ENCODE assay signal across 9 cellular contexts in the genomic region with DNA sequence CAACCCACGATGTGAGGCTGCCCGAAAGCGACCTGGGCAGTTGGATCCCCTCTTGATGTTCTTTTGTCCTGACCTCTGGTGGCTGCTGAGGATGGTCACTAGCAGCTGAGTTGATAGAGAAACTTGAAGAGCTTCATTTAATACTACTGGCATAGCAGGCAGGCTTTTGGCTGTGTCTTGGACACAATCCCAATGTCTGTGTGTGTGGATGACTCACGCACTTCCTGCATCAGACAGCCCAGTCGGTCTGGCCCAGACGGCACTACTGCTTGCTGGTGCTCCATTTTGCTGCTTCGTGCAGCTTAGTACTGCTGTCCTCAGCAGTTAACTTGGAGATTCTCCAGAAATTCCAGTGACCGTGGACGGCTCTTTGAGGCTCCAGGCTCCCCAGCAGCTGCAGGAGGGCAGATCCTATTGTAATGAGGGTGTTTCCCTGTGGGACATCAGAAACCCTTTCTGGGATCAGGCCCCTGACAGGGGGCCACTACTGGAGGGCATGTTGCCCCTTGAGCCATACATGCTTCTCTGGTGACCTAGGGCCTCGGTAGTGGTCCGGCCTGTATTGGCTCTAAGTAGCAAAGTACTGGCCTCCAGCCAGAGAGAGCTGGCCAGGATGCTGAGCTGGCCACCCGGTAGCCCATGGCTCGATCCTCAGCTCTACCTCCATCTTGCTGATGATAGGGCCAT. TPM values are rescaled to one million over a fixed set of nuclear protein-coding genes. Genes with fewer than 3 reads are reported as not detected.
DNase-seq lines count a peak whose midpoint lies in the region; ATAC-seq, FAIRE-seq and TF ChIP-seq lines count a peak whose summit lies in the region.
"Had no signal": no experiment of that assay in that cellular context is flagged by ENCODE, and none has a peak within 500 bp of the region (broad histone marks: within the 10 kb centered on the region; RNA-seq: fewer than 3 reads in every experiment).

No MANE protein-coding gene starts in this region.

- H3K27me3 ChIP-seq in adrenal gland: no peaks in the 10 kb centered on the region
- no peaks in the 10 kb centered on the region for H3K27me3 ChIP-seq in hepatocyte
- H3K27me3 ChIP-seq in stomach: no peaks in the 10 kb centered on the region
- no peaks in the 10 kb centered on the region for H3K27me3 ChIP-seq in Caco-2 (replicated peaks; ENCODE audit: control insufficient read depth, insufficient read depth, low read length)

- H3K27ac ChIP-seq in adrenal gland: peak overlapping the region; percentile 79 to 94 (median 86)
- H3K27ac ChIP-seq in hepatocyte: no peak overlapping the region
- H3K27ac ChIP-seq in stomach: peak overlapping the region in 4 of 5 donors; percentile 43 to 68 (median 64)

- no peak overlapping the region for H3K4me3 Mint-ChIP-seq in Caco-2 (ENCODE audit: unreplicated experiment)
- H3K4me3 Mint-ChIP-seq: natural killer cell treated with Interleukin-12 subunit alpha and Interleukin-12 subunit beta and Interleukin-15 and Interleukin-18, amount 100 ng/mL, for 72 hours had no signal

- peak; percentile 80 for DNase-seq in HS-5 (ENCODE audit: low read depth)
- DNase-seq in adrenal gland: peak; percentile 79 to 97 (median 95)
- DNase-seq in hepatocyte (ENCODE audit: low spot score): peak; percentile 50
- DNase-seq in stomach: peak; percentile 39
- DNase-seq in Caco-2: no peak
- DNase-seq in D721Med (ENCODE audit: insufficient read length, low spot score): no peak
- DNase-seq in activated CD4-positive, alpha-beta T cell treated with anti-CD3 and anti-CD28 coated beads, Interleukin-2, amount 50 U/mL, for 48 hours: no peak

- peaks cover 15 to 19% of the 10 kb centered on the region in 2 donors for H3K4me1 ChIP-seq in adrenal gland (replicated peaks in 1 of 2)
- no peaks in the 10 kb centered on the region for H3K4me1 ChIP-seq in hepatocyte (ENCODE audit: insufficient read depth)
- H3K4me1 ChIP-seq in stomach: peaks cover 0 to 16% (median 0%) of the 10 kb centered on the region in 4 donors
- no peaks in the 10 kb centered on the region for H3K4me1 ChIP-seq in Caco-2

- no peak overlapping the region for H2AFZ ChIP-seq in hepatocyte

- H3K9me3 ChIP-seq in adrenal gland (replicated peaks in 1 of 3) (no peaks in the 10 kb centered on the region), hepatocyte (ENCODE audit: low read depth) (no peaks in the 10 kb centered on the region), stomach (peaks cover 0 to 6% (median 0%) of the 10 kb centered on the region in 4 donors), Caco-2 (peaks cover 26% of the 10 kb centered on the region)

- intact Hi-C loops in adrenal gland (cut with DNase I): no loop called here
- intact Hi-C loops in stomach (cut with DNase I; ENCODE audit: low total_unique reads): no loop called here
- intact Hi-C loops in Caco-2 (cut with micrococcal nuclease; ENCODE audit: unreplicated experiment): no loop called here

- H4K20me1 ChIP-seq in hepatocyte (ENCODE audit: insufficient read depth, poor library complexity, severe bottlenecking): no peaks in the 10 kb centered on the region

- TF ChIP-seq CTCF in adrenal gland (IDR thresholded peaks at IDR 0.05) (peak in 4 of 6 experiments; percentile 13 to 43 (median 26)), hepatocyte (IDR thresholded peaks at IDR 0.05; ENCODE audit: poor library complexity) (no peak), stomach (IDR thresholded peaks at IDR 0.05) (no peak), Caco-2 (IDR thresholded peaks at IDR 0.05; ENCODE audit: insufficient read depth in 1 of 2, low read depth in 1 of 2, low read length in 1 of 2, severe bottlenecking in 1 of 2, unreplicated experiment in 1 of 2) (no peak), D721Med (IDR thresholded peaks at IDR 0.05; ENCODE audit: insufficient read depth, missing control alignments) (no peak)

- no peaks in the 10 kb centered on the region for H3K9me2 ChIP-seq in hepatocyte (replicated peaks; ENCODE audit: insufficient read depth)

- no peak for ATAC-seq in HG02678 (IDR thresholded peaks at IDR 0.05; ENCODE audit: unreplicated experiment)

- peak in 1 of 2 donors; percentile 60 for TF ChIP-seq POLR2A in adrenal gland (IDR thresholded peaks at IDR 0.05)
- no peak for TF ChIP-seq POLR2A in stomach (IDR thresholded peaks at IDR 0.05)

- POLR2A ChIA-PET in Caco-2 (lab: Charles Lee): no interaction called here

- no peak overlapping the region for H3K27ac Mint-ChIP-seq in Caco-2 (ENCODE audit: unreplicated experiment)
- H3K27ac Mint-ChIP-seq: natural killer cell treated with Interleukin-12 subunit alpha and Interleukin-12 subunit beta and Interleukin-15 and Interleukin-18, amount 100 ng/mL, for 72 hours had no signal

- H3K36me3 Mint-ChIP-seq in Caco-2 (ENCODE audit: insufficient read depth, unreplicated experiment): no peaks in the 10 kb centered on the region
- H3K36me3 Mint-ChIP-seq: natural killer cell treated with Interleukin-12 subunit alpha and Interleukin-12 subunit beta and Interleukin-15 and Interleukin-18, amount 100 ng/mL, for 72 hours had no signal

- peaks cover 54% of the 10 kb centered on the region for H3K9me3 Mint-ChIP-seq in Caco-2 (ENCODE audit: unreplicated experiment)

- CTCF ChIA-PET in Caco-2 (lab: Charles Lee): no interaction called here

- WGBS in adrenal gland, 4 donors: 27 to 39% (median 33%) methylated on average over 6 to 13 of the region's 13 CpGs
- 83% methylated on average over 13 of the region's 13 CpGs for WGBS in hepatocyte (ENCODE audit: low lambda C conversion rate, missing lambda C conversion rate)
- 57 to 76% (median 62%) methylated on average over 11 to 13 of the region's 13 CpGs for WGBS in stomach, 5 donors

- TF ChIP-seq EP300 in stomach (IDR thresholded peaks at IDR 0.05): no peak

- H3K4me3 ChIP-seq in adrenal gland: peak overlapping the region in 1 of 4 donors; percentile 25
- no peak overlapping the region for H3K4me3 ChIP-seq in hepatocyte
- no peak overlapping the region for H3K4me3 ChIP-seq in stomach
- no peak overlapping the region for H3K4me3 ChIP-seq in Caco-2 (ENCODE audit: low read depth, low read length)

- H3K36me3 ChIP-seq in adrenal gland (replicated peaks in 1 of 2) (no peaks in the 10 kb centered on the region), hepatocyte (replicated peaks; ENCODE audit: insufficient read depth, low read depth) (no peaks in the 10 kb centered on the region), stomach (no peaks in the 10 kb centered on the region), Caco-2 (ENCODE audit: control insufficient read depth, insufficient read depth, low read length) (no peaks in the 10 kb centered on the region)

- no peaks in the 10 kb centered on the region for H3K27me3 Mint-ChIP-seq in Caco-2 (ENCODE audit: insufficient read depth, unreplicated experiment)

- BruUV-seq in Caco-2 (replicated peaks; lab: Mats Ljungman, UMichigan): no TSS peak

- H3K4me2 ChIP-seq in hepatocyte: no peak overlapping the region

- H3K79me2 ChIP-seq in hepatocyte: no peaks in the 10 kb centered on the region

- H3K4me1 Mint-ChIP-seq in Caco-2 (ENCODE audit: low read depth, unreplicated experiment): no peaks in the 10 kb centered on the region

- no peak for FAIRE-seq in D721Med (lab: Jason Lieb, UNC)

RNA-seq across cellular contexts. Expression of a gene that starts 4.5 kb away (rescaled TPM):
- total RNA-seq in adrenal gland (10 to 100 TPM in 7 of 8 donors, 1 to 10 TPM in 1; 5.0 to 33.8 (median 24.6) TPM), hepatocyte (not detected in 2 replicates), stomach (1 to 10 TPM in 3 of 5 donors, not detected in 2; 1.6 to 7.0 (median 3.1) TPM), Caco-2 (2022) (not detected in 2 replicates)
- polyA plus RNA-seq in adrenal gland (10 to 100 TPM in 1 of 3 donors, 1 to 10 TPM in 2; 4.3 to 16.1 (median 5.1) TPM), hepatocyte (not detected in 2 replicates), stomach (1 to 10 TPM in 2 of 3 donors, under 1 TPM in 1; 0.58 to 2.7 (median 2.3) TPM)
- total RNA-seq: natural killer cell treated with Interleukin-12 subunit alpha and Interleukin-12 subunit beta and Interleukin-15 and Interleukin-18, amount 100 ng/mL, for 72 hours had no signal

RNA-seq across cellular contexts. Expression of a gene that starts 38.5 kb away (rescaled TPM):
- total RNA-seq in adrenal gland: 1 to 10 TPM in 6 of 8 donors, under 1 TPM in 1, not detected in 1; 0.50 to 5.5 (median 3.2) TPM
- under 1 TPM; 0.24 to 0.97 (median 0.27) TPM for polyA plus RNA-seq in adrenal gland
- total RNA-seq in hepatocyte: not detected in 2 replicates
- polyA plus RNA-seq in hepatocyte: not detected in 2 replicates
- 1 to 10 TPM in 2 of 5 donors, under 1 TPM in 1, not detected in 2; 0.58 to 1.7 (median 1.3) TPM for total RNA-seq in stomach
- 1 to 10 TPM in 2 of 3 donors, under 1 TPM in 1; 0.48 to 2.9 (median 1.4) TPM for polyA plus RNA-seq in stomach
- total RNA-seq in Caco-2 (2022): not detected in 2 replicates

RNA-seq across cellular contexts. Expression of a gene that starts 47.8 kb away (rescaled TPM):
- total RNA-seq in adrenal gland (10 to 100 TPM in 6 of 8 donors, 1 to 10 TPM in 1, under 1 TPM in 1; 0.85 to 31.1 (median 20.4) TPM), hepatocyte (0.24 and 0.53 TPM in 2 replicates), stomach (10 to 100 TPM in 1 of 5 donors, 1 to 10 TPM in 3, not detected in 1; 7.0 to 10.5 (median 8.5) TPM), Caco-2 (2022) (not detected in 2 replicates)
- polyA plus RNA-seq in adrenal gland (10 to 100 TPM in 1 of 3 donors, 1 to 10 TPM in 2; 1.6 to 13.0 (median 2.3) TPM), hepatocyte (1.7 and 2.6 TPM in 2 replicates), stomach (1 to 10 TPM; 1.7 to 7.5 (median 1.8) TPM)

Comparison
In these comparisons a context has a peak if more than half of its experiments do, and no peak if none do; other contexts are left out.
1. DNase-seq: peak in HS-5 (single experiment), adrenal gland (7 of 7), hepatocyte (single experiment) and stomach (single experiment); none in Caco-2 (0 of 2), D721Med (single experiment) and activated CD4-positive, alpha-beta T cell treated with anti-CD3 and anti-CD28 coated beads, Interleukin-2, amount 50 U/mL, for 48 hours (0 of 2).
2. CTCF ChIP-seq: peak in adrenal gland (4 of 6); none in hepatocyte (single experiment), stomach (0 of 7), Caco-2 (0 of 2) and D721Med (single experiment).